ENCODE assay signal across 9 cellular contexts in genomic region chr15:89018235-89018634, GRCh38.
DNase-seq lines count a peak whose midpoint lies in the region; ATAC-seq, FAIRE-seq and TF ChIP-seq lines count a peak whose summit lies in the region.
"Had no signal": no experiment of that assay in that cellular context is flagged by ENCODE, and none has a peak within 500 bp of the region (broad histone marks: within the 10 kb centered on the region; RNA-seq: fewer than 3 reads in every experiment).

No MANE protein-coding gene starts in this region.

- FAIRE-seq in K562 (lab: Jason Lieb, UNC), result no peak

- H3K27ac ChIP-seq in GM23338 (ENCODE audit: low read depth), result no peak overlapping the region
- H3K27ac ChIP-seq in K562 (ENCODE audit: extremely low read depth, low read depth, low read length), result no peak overlapping the region
- H3K27ac ChIP-seq in spleen, result peak overlapping the region in 6 of 8 donors; percentile 32 to 71 (median 64)

- peaks cover 28% of the 10 kb centered on the region for H3K36me3 Mint-ChIP-seq in GM23338 (ENCODE audit: low read depth)

- WGBS in K562 (ENCODE audit: insufficient coverage, low coverage, missing lambda C conversion rate), result 49% methylated on average over 7 of the region's 7 CpGs
- 62 to 77% (median 70%) methylated on average over 7 of the region's 7 CpGs for WGBS in spleen, 5 donors

- H3K9me2 ChIP-seq in GM23338 (ENCODE audit: insufficient read depth), result no peaks in the 10 kb centered on the region

- TF ChIP-seq EP300 in K562 (IDR thresholded peaks at IDR 0.05; ENCODE audit: low read length), result no peak

- peaks cover 9% of the 10 kb centered on the region; the same call in 1 of the 2 replicates for H3K36me3 ChIP-seq in GM23338 (ENCODE audit: insufficient read depth)
- H3K36me3 ChIP-seq in K562 (ENCODE audit: control insufficient read depth, insufficient read depth, low read length), result no peaks in the 10 kb centered on the region
- H3K36me3 ChIP-seq in spleen, result no peaks in the 10 kb centered on the region
- H3K36me3 ChIP-seq: Peyer's patch had no signal

- no TSS peak for BruUV-seq in K562 (replicated peaks; lab: Mats Ljungman, UMichigan)

- peaks cover 29% of the 10 kb centered on the region for H3K4me1 Mint-ChIP-seq in GM23338

- H3K9me3 ChIP-seq in K562 (replicated peaks; ENCODE audit: control insufficient read depth, insufficient read depth, low read depth, low read length) (no peaks in the 10 kb centered on the region), spleen (peaks cover 0 to 6% (median 0%) of the 10 kb centered on the region in 8 donors)
- H3K9me3 ChIP-seq: Peyer's patch had no signal

- intact Hi-C loops in K562 (cut with micrococcal nuclease) (no loop called here), spleen (cut with DNase I; ENCODE audit: low total_unique reads) (loop anchor here (10.0 kb wide), 1 partner anchor 113 kb away; no protein-coding TSS in a partner anchor)

- H3K9me3 Mint-ChIP-seq in GM23338, result peaks cover 23% of the 10 kb centered on the region

- H3K27me3 ChIP-seq in GM23338 (ENCODE audit: insufficient read depth) (peaks cover 9% of the 10 kb centered on the region; the same call in 1 of the 2 replicates), K562 (ENCODE audit: control insufficient read depth in 2 of 2, insufficient read depth in 2 of 2, low read length in 2 of 2) (no peaks in the 10 kb centered on the region), spleen (replicated peaks in 1 of 7) (peaks cover 0 to 26% (median 0%) of the 10 kb centered on the region in 7 donors)
- H3K27me3 ChIP-seq: Peyer's patch had no signal

- no peaks in the 10 kb centered on the region for H4K20me1 ChIP-seq in GM23338 (replicated peaks; ENCODE audit: insufficient read depth)
- H4K20me1 ChIP-seq in K562 (replicated peaks; ENCODE audit: control insufficient read depth, insufficient read depth, low read length), result no peaks in the 10 kb centered on the region

- DNase-seq in GM23338 (ENCODE audit: low spot score) (no peak), K562 (ENCODE audit: extremely low read depth in 1 of 4, low spot score in 3 of 4) (no peak), hypothalamus (lab: John Stamatoyannopoulos, UW) (peak in 30 of 51 donors; percentile 3 to 60 (median 36)), spleen (no peak), NCI-H82 (lab: John Stamatoyannopoulos, UW) (no peak), NCI-H774 (lab: John Stamatoyannopoulos, UW) (no peak)
- no peak for DNase-seq in activated CD8-positive, alpha-beta memory T cell treated with anti-CD3 and anti-CD28 coated beads, Interleukin-2, amount 50 U/mL, for 4 hours

- H2AFZ ChIP-seq in GM23338, result no peak overlapping the region
- H2AFZ ChIP-seq in K562 (ENCODE audit: low read depth, low read length), result peak overlapping the region; percentile 93

- H3K79me2 ChIP-seq in GM23338 (replicated peaks; ENCODE audit: insufficient read depth), result no peaks in the 10 kb centered on the region
- H3K79me2 ChIP-seq in K562 (ENCODE audit: control insufficient read depth, insufficient read depth, low read length), result no peaks in the 10 kb centered on the region

- H3K4me1 ChIP-seq in GM23338 (ENCODE audit: insufficient read depth) (peaks cover 34% of the 10 kb centered on the region), K562 (replicated peaks in 1 of 2; ENCODE audit: control insufficient read depth in 2 of 2, insufficient read depth in 2 of 2, low read length in 2 of 2) (peaks cover 5 to 15% of the 10 kb centered on the region in 2 experiments; a peak in 3 of 5 replicates), spleen (peaks cover 10 to 27% (median 17%) of the 10 kb centered on the region in 6 donors)
- H3K4me1 ChIP-seq: Peyer's patch had no signal

- ATAC-seq in GM23338, result no peak
- ATAC-seq in K562, result no peak
- ATAC-seq in HG02970 (IDR thresholded peaks at IDR 0.05; ENCODE audit: low FRiP score, unreplicated experiment), result no peak

- H3K9me1 ChIP-seq in K562 (ENCODE audit: control insufficient read depth, insufficient read depth, low read length), result no peaks in the 10 kb centered on the region

- POLR2A ChIA-PET in K562 (lab: Yijun Ruan, JAX), result interaction anchor here (1.3 kb wide), 1 partner anchor 113 kb away, joined by 3 read pairs; no protein-coding TSS in a partner anchor

- no peak overlapping the region; the same call in 1 of the 3 replicates for H3K4me3 Mint-ChIP-seq in GM23338

- in situ Hi-C loops in K562 (cut with MboI), result loop anchor here (5.0 kb wide), 1 partner anchor 106 kb away; the partner anchor contains the start of gene MFGE8

- H3K4me2 ChIP-seq in GM23338 (peak overlapping the region; percentile 61; the same call in 1 of the 2 replicates), K562 (ENCODE audit: insufficient read depth, low read length) (peak overlapping the region; percentile 76; the same call in 1 of the 2 replicates)

- H3F3A ChIP-seq in GM23338 (replicated peaks; ENCODE audit: low read depth), result no peaks in the 10 kb centered on the region

- H3K4me3 ChIP-seq in GM23338 (peak overlapping the region; percentile 26; the same call in 1 of the 2 replicates), K562 (no peak overlapping the region), spleen (no peak overlapping the region)

- CTCF ChIA-PET in K562 (lab: Yijun Ruan, JAX; ENCODE audit: low intra/inter-chr PET ratio), result interaction anchor here (0.9 to 2.0 kb wide), 6 partner anchors 15 to 361 kb away, joined by 3 to 13 read pairs (median 4); partner anchors contain the start of gene HAPLN3

- no peak for TF ChIP-seq RAD21 in K562 (CRISPR knock-in tag; conservative IDR thresholded peaks at IDR 0.05 in 1 of 2, IDR thresholded peaks at IDR 0.05 in 1 of 2)

- TF ChIP-seq POLR2A in K562 (conservative IDR thresholded peaks at IDR 0.05) (no peak), spleen (IDR thresholded peaks at IDR 0.05) (no peak)

- H3K27ac Mint-ChIP-seq in GM23338, result no peak overlapping the region

- peak overlapping the region in 1 of 2 experiments; percentile 24; a peak in 1 of 4 replicates for H3K9ac ChIP-seq in K562 (ENCODE audit: insufficient read depth in 1 of 2, low read depth in 2 of 2, low read length in 2 of 2)

- no peak for TF ChIP-seq CTCF in GM23338 (conservative IDR thresholded peaks at IDR 0.05; ENCODE audit: low read depth in 2 of 2)
- TF ChIP-seq CTCF in K562 (IDR thresholded peaks at IDR 0.05 in 2 of 3, conservative IDR thresholded peaks at IDR 0.05 in 1 of 3; ENCODE audit: insufficient read depth in 2 of 3, low read depth in 1 of 3, low read length in 3 of 3), result no peak
- TF ChIP-seq CTCF in spleen (IDR thresholded peaks at IDR 0.05 in 8 of 11, conservative IDR thresholded peaks at IDR 0.05 in 3 of 11), result no peak

- peaks cover 15% of the 10 kb centered on the region for H3K27me3 Mint-ChIP-seq in GM23338 (ENCODE audit: insufficient read depth, low read depth, poor library complexity)

TF ChIP-seq in GM23338, 12 proteins besides CTCF, POLR2A, EP300 and RAD21 (continues in another document):
- TF ChIP-seq EZH2phosphoT487 (IDR thresholded peaks at IDR 0.05; ENCODE audit: unreplicated experiment) (no peak), ETS1 (IDR thresholded peaks at IDR 0.05) (no peak)

TF ChIP-seq in K562, 482 proteins besides CTCF, POLR2A, EP300 and RAD21 (continues in another document):
- TF ChIP-seq ZNF217 (CRISPR knock-in tag; IDR thresholded peaks at IDR 0.05) (no peak), LARP7 (IDR thresholded peaks at IDR 0.05) (no peak), BHLHE40 (IDR thresholded peaks at IDR 0.05; ENCODE audit: low read length) (no peak), ZNF644 (tag; IDR thresholded peaks at IDR 0.05; ENCODE audit: low read depth) (no peak), MBD1 (CRISPR knock-in tag; IDR thresholded peaks at IDR 0.05) (no peak), GABPB1 (CRISPR knock-in tag; IDR thresholded peaks at IDR 0.05) (no peak), ZNF77 (CRISPR knock-in tag; IDR thresholded peaks at IDR 0.05) (no peak), TCFL5 (CRISPR knock-in tag; conservative IDR thresholded peaks at IDR 0.05) (no peak), ZNF277 (CRISPR knock-in tag; IDR thresholded peaks at IDR 0.05; ENCODE audit: borderline replicate concordance) (no peak), ETV5 (CRISPR knock-in tag; IDR thresholded peaks at IDR 0.05; ENCODE audit: low read depth) (no peak), ARID1B (IDR thresholded peaks at IDR 0.05) (no peak), SMARCA5 (IDR thresholded peaks at IDR 0.05) (no peak), SRSF9 (IDR thresholded peaks at IDR 0.05; ENCODE audit: borderline replicate concordance, low read depth, low read length) (no peak), CREB3 (tag; conservative IDR thresholded peaks at IDR 0.05; ENCODE audit: low read depth) (no peak)

Comparison
In these comparisons a context has a peak if more than half of its experiments do, and no peak if none do; other contexts are left out.
1. DNase-seq: peak in hypothalamus (30 of 51); none in GM23338 (single experiment), K562 (0 of 4), spleen (single experiment), NCI-H82 (single experiment), NCI-H774 (single experiment) and activated CD8-positive, alpha-beta memory T cell treated with anti-CD3 and anti-CD28 coated beads, Interleukin-2, amount 50 U/mL, for 4 hours (single experiment).
2. H3K27ac ChIP-seq: peak in spleen (6 of 8); none in GM23338 (single experiment) and K562 (single experiment).